Comparison of ENCODE assay signal across 8 cellular contexts in genomic region chr17:50817142-50817751, GRCh38.
DNase-seq lines count a peak whose midpoint lies in the region; ATAC-seq and TF ChIP-seq lines count a peak whose summit lies in the region.

No MANE protein-coding gene starts in this region.

- no peaks in the 10 kb centered on the region for H3K36me3 Mint-ChIP-seq in nephron (ENCODE audit: low read depth)

- ATAC-seq in stimulated activated naive CD8-positive, alpha-beta T cell treated with anti-CD3 and anti-CD28 coated beads, Interleukin-15, amount 100 ng/mL, for 72 hours = peak; percentile 71
- no peak for ATAC-seq in GM19351 (IDR thresholded peaks at IDR 0.05; ENCODE audit: unreplicated experiment)

- peaks cover 6% of the 10 kb centered on the region for H3K4me1 Mint-ChIP-seq in nephron
- peaks cover 9% of the 10 kb centered on the region for H3K4me1 Mint-ChIP-seq in stimulated activated naive CD8-positive, alpha-beta T cell treated with anti-CD3 and anti-CD28 coated beads, Interleukin-15, amount 100 ng/mL, for 72 hours

- no peaks in the 10 kb centered on the region for H3K9me3 Mint-ChIP-seq in nephron
- no peaks in the 10 kb centered on the region for H3K9me3 Mint-ChIP-seq in stimulated activated naive CD8-positive, alpha-beta T cell treated with anti-CD3 and anti-CD28 coated beads, Interleukin-15, amount 100 ng/mL, for 72 hours

- no peak for DNase-seq in AG10803 (ENCODE audit: low read depth)
- DNase-seq in HuH-7 (ENCODE audit: low spot score) = peak; percentile 83
- DNase-seq in activated CD4-positive, alpha-beta T cell treated with anti-CD3 and anti-CD28 coated beads, Interleukin-2, amount 50 U/mL, for 1 hour = peak; percentile 62
- DNase-seq in effector CD8-positive, alpha-beta T cell (lab: John Stamatoyannopoulos, UW) = peak; percentile 48
- DNase-seq in stimulated activated naive CD8-positive, alpha-beta T cell treated with anti-CD3 and anti-CD28 coated beads, Interleukin-15, amount 100 ng/mL, for 72 hours = peak; percentile 52 to 54
- DNase-seq in NCI-H2029 treated with DMSO at 0.1 percent for 48 hours (lab: John Stamatoyannopoulos, UW) = no peak

- H3K4me3 Mint-ChIP-seq in nephron = no peak overlapping the region
- H3K4me3 Mint-ChIP-seq in stimulated activated naive CD8-positive, alpha-beta T cell treated with anti-CD3 and anti-CD28 coated beads, Interleukin-15, amount 100 ng/mL, for 72 hours = peak overlapping the region in 1 of 2 donors; percentile 19

- TF ChIP-seq CTCF in AG10803 (conservative IDR thresholded peaks at IDR 0.05; ENCODE audit: low read length) (peak; percentile 64), nephron (IDR thresholded peaks at IDR 0.05; ENCODE audit: unreplicated experiment in 3 of 3) (peak; percentile 48 to 59 (median 49))

- no peak overlapping the region for H3K4me3 ChIP-seq in AG10803 (ENCODE audit: low read length)

- H3K27ac Mint-ChIP-seq in nephron = no peak overlapping the region
- H3K27ac Mint-ChIP-seq in stimulated activated naive CD8-positive, alpha-beta T cell treated with anti-CD3 and anti-CD28 coated beads, Interleukin-15, amount 100 ng/mL, for 72 hours = no peak overlapping the region

- peaks cover 4% of the 10 kb centered on the region for H3K27me3 Mint-ChIP-seq in nephron (ENCODE audit: low read depth)
- H3K27me3 Mint-ChIP-seq in stimulated activated naive CD8-positive, alpha-beta T cell treated with anti-CD3 and anti-CD28 coated beads, Interleukin-15, amount 100 ng/mL, for 72 hours = peaks cover 8% of the 10 kb centered on the region

Comparison
In these comparisons a context has a peak if more than half of its experiments do, and no peak if none do; other contexts are left out.
1. DNase-seq: peak in HuH-7 (single experiment), activated CD4-positive, alpha-beta T cell treated with anti-CD3 and anti-CD28 coated beads, Interleukin-2, amount 50 U/mL, for 1 hour (single experiment), effector CD8-positive, alpha-beta T cell (single experiment) and stimulated activated naive CD8-positive, alpha-beta T cell treated with anti-CD3 and anti-CD28 coated beads, Interleukin-15, amount 100 ng/mL, for 72 hours (2 of 2); none in AG10803 (single experiment) and NCI-H2029 treated with DMSO at 0.1 percent for 48 hours (single experiment).